23 cellular contexts compared by ENCODE assay signal in the genomic region with DNA sequence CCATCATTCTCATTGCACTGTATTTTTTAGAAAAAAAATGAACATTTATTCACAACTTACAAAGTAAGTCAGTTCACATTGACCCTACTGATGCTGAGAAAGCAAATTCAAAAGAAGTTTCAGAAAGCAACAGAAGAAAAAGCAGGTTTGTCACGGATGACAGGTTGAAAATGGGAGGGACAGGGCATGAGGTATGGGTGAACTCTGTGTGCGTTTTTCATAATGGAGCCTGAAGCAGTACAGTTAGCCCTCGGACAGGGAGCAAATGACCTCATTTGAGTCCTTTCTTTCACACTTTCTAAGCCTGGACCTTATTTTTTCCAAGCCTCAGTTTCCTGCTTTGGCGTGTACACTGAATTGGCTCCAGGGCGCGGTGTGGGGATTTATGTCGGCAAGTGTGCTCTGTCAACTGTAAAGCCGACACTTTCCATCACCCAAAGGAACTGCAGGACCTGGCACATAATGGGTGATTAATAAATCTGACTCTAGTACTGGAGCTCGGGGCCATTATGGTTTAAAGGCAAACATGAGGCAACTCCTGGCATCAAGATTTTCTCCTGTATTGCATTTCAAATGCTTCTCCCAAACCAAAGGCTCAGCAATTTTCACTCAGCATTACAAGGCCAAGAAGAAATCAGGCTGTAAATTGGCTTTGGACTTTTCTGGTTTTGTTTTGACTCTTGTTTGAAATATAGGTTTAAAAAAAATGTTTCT.
DNase-seq lines count a peak whose midpoint lies in the region; ATAC-seq, FAIRE-seq and TF ChIP-seq lines count a peak whose summit lies in the region.
"Had no signal": no experiment of that assay in that cellular context is flagged by ENCODE, and none has a peak within 500 bp of the region (broad histone marks: within the 10 kb centered on the region; RNA-seq: fewer than 3 reads in every experiment).

No MANE protein-coding gene starts in this region.

- peak; percentile 40 for DNase-seq in AG10803 (ENCODE audit: low read depth)
- DNase-seq in epithelial cell of proximal tubule (ENCODE audit: low read depth): peak; percentile 55
- DNase-seq in osteoblast (ENCODE audit: insufficient read length, low spot score, missing footprints): peak; percentile 21
- DNase-seq in body of pancreas: no peak
- DNase-seq in HAP-1 (ENCODE audit: low spot score in 2 of 2): no peak
- DNase-seq in T-helper 1 cell: no peak
- DNase-seq: 8988T; CD4-positive, CD25-positive, alpha-beta regulatory T cell; COR-L47; DMS 273 treated with DMSO at 0.1 percent for 48 hours; DND-41; MM.1S; NCI-H1092 treated with DMSO at 0.1 percent for 48 hours; NCI-H146; NCI-H2029 treated with DMSO at 0.1 percent for 48 hours; NCI-H2171; NCI-H526; Peyer's patch; Right ventricle myocardium superior had no signal

- H3K79me2 ChIP-seq in osteoblast (ENCODE audit: insufficient read depth, low read length): no peaks in the 10 kb centered on the region

- TF ChIP-seq CTCF in AG10803 (conservative IDR thresholded peaks at IDR 0.05; ENCODE audit: low read length): no peak
- TF ChIP-seq CTCF in epithelial cell of proximal tubule (conservative IDR thresholded peaks at IDR 0.05; ENCODE audit: low read depth, low read length): no peak
- TF ChIP-seq CTCF in osteoblast (IDR thresholded peaks at IDR 0.05; ENCODE audit: extremely low read depth, low read depth, low read length): no peak
- TF ChIP-seq CTCF in body of pancreas (IDR thresholded peaks at IDR 0.05): no peak

- no peak for TF ChIP-seq POLR2A in body of pancreas (IDR thresholded peaks at IDR 0.05)

- H3K9me3 ChIP-seq in osteoblast (ENCODE audit: low read depth, low read length) (no peaks in the 10 kb centered on the region), body of pancreas (no peaks in the 10 kb centered on the region), HAP-1 (no peaks in the 10 kb centered on the region)
- H3K9me3 ChIP-seq: Peyer's patch had no signal

- H3K36me3 ChIP-seq in osteoblast (ENCODE audit: insufficient read depth, low read length) (no peaks in the 10 kb centered on the region), body of pancreas (replicated peaks in 1 of 2; ENCODE audit: insufficient read depth in 1 of 2, low read depth in 2 of 2) (no peaks in the 10 kb centered on the region), HAP-1 (replicated peaks) (no peaks in the 10 kb centered on the region)
- H3K36me3 ChIP-seq: Peyer's patch had no signal

- peak overlapping the region; percentile 45 for H2AFZ ChIP-seq in osteoblast (ENCODE audit: low read length)
- H2AFZ ChIP-seq: GM23338 had no signal

- no peak overlapping the region for H3K4me2 ChIP-seq in osteoblast (ENCODE audit: insufficient read depth, low read length)
- H3K4me2 ChIP-seq: GM23338 had no signal

- H3K4me3 ChIP-seq in AG10803 (ENCODE audit: low read length) (no peak overlapping the region), epithelial cell of proximal tubule (ENCODE audit: low read depth, low read length) (peak overlapping the region; percentile 35), osteoblast (ENCODE audit: insufficient read depth, low read length) (no peak overlapping the region), body of pancreas (no peak overlapping the region), HAP-1 (no peak overlapping the region)
- H3K4me3 ChIP-seq: GM23338, Peyer's patch had no signal

- 84% methylated on average over 9 of the region's 9 CpGs for WGBS in body of pancreas, 2 donors

- intact Hi-C loops in body of pancreas (cut with DNase I): no loop called here

- no peaks in the 10 kb centered on the region for H4K20me1 ChIP-seq in osteoblast (ENCODE audit: insufficient read depth, low read length)

- H3K27me3 ChIP-seq in osteoblast (ENCODE audit: insufficient read depth, low read length) (no peaks in the 10 kb centered on the region), body of pancreas (no peaks in the 10 kb centered on the region), HAP-1 (ENCODE audit: low read depth) (no peaks in the 10 kb centered on the region)
- H3K27me3 ChIP-seq: Peyer's patch had no signal

- peak; percentile 61 for FAIRE-seq in islet of Langerhans (lab: Jason Lieb, UNC)

- in situ Hi-C loops in HAP-1 (cut with MboI; ENCODE audit: low sequenced_read_pairs): no loop called here

- H3K4me1 ChIP-seq in osteoblast (ENCODE audit: insufficient read depth, low read length) (peaks cover 10% of the 10 kb centered on the region), body of pancreas (no peaks in the 10 kb centered on the region), HAP-1 (no peaks in the 10 kb centered on the region)
- H3K4me1 ChIP-seq: Peyer's patch had no signal

- ATAC-seq in HG03520 (IDR thresholded peaks at IDR 0.05; ENCODE audit: unreplicated experiment): no peak
- ATAC-seq in body of pancreas: no peak
- ATAC-seq: GM23338, HCT116 had no signal

- H3K27ac ChIP-seq in osteoblast (ENCODE audit: low read depth, low read length) (no peak overlapping the region), body of pancreas (no peak overlapping the region)
- H3K27ac ChIP-seq: Peyer's patch had no signal

Comparison
In these comparisons a context has a peak if more than half of its experiments do, and no peak if none do; other contexts are left out.
1. DNase-seq: peak in AG10803 (single experiment), epithelial cell of proximal tubule (single experiment) and osteoblast (single experiment); none in body of pancreas (0 of 4), HAP-1 (0 of 2) and T-helper 1 cell (0 of 5).